ENCODE assay signal across 13 cellular contexts in genomic region chr15:96361309-96362000, GRCh38. TPM values are rescaled to one million over a fixed set of nuclear protein-coding genes. Genes with fewer than 3 reads are reported as not detected.
A peak's percentile ranks its signal among the peaks of the same experiment; 100 is the strongest.
DNase-seq lines count a peak whose midpoint lies in the region; ATAC-seq and TF ChIP-seq lines count a peak whose summit lies in the region.
"Had no signal": no experiment of that assay in that cellular context is flagged by ENCODE, and none has a peak within 500 bp of the region (broad histone marks: within the 10 kb centered on the region; RNA-seq: fewer than 3 reads in every experiment).

No MANE protein-coding gene starts in this region.

- H3K4me3 ChIP-seq in right atrium auricular region (peak overlapping the region; percentile 44 to 54), esophagus (ENCODE audit: low read depth in 1 of 2, low read length in 2 of 2) (peak overlapping the region; percentile 10 to 29), neuron (ENCODE audit: low read length) (peak overlapping the region; percentile 63), transverse colon (no peak overlapping the region)

- no peak for TF ChIP-seq POLR2A in transverse colon (IDR thresholded peaks at IDR 0.05)

- no peak for DNase-seq in right atrium auricular region (ENCODE audit: low spot score)
- DNase-seq in left ventricle myocardium superior: no peak
- DNase-seq in NCI-H774 (lab: John Stamatoyannopoulos, UW): no peak
- DNase-seq in transverse colon: no peak
- no peak for DNase-seq in AG08395 (ENCODE audit: low spot score)
- DNase-seq: activated CD4-positive, alpha-beta T cell treated with anti-CD3 and anti-CD28 coated beads for 48 hours; caudate nucleus; DND-41; occipital lobe had no signal

- H3K9me3 ChIP-seq in right atrium auricular region: no peaks in the 10 kb centered on the region
- no peaks in the 10 kb centered on the region for H3K9me3 ChIP-seq in esophagus (ENCODE audit: control insufficient read depth in 2 of 2, insufficient read depth in 1 of 2, low read depth in 1 of 2, low read length in 1 of 2)
- H3K9me3 ChIP-seq in neuron (ENCODE audit: low read length): peaks cover 2% of the 10 kb centered on the region
- no peaks in the 10 kb centered on the region for H3K9me3 ChIP-seq in transverse colon

- H3K27ac ChIP-seq in right atrium auricular region: peak overlapping the region in 1 of 2 donors; percentile 67
- H3K27ac ChIP-seq in esophagus (ENCODE audit: low read depth in 2 of 2, low read length in 1 of 2): peak overlapping the region; percentile 29 to 58
- H3K27ac ChIP-seq in transverse colon: no peak overlapping the region

- TF ChIP-seq EP300 in transverse colon (IDR thresholded peaks at IDR 0.05; ENCODE audit: low read depth): no peak

- 31 to 36% methylated on average over 33 of the region's 33 CpGs for WGBS in esophagus, 2 donors
- 37 to 40% methylated on average over 2 to 33 of the region's 33 CpGs for WGBS in transverse colon (ENCODE audit: low coverage in 1 of 2), 2 donors

- H3K27me3 ChIP-seq in right atrium auricular region: peaks cover 0 to 5% of the 10 kb centered on the region in 2 donors
- peaks cover 11% of the 10 kb centered on the region in 2 donors for H3K27me3 ChIP-seq in esophagus (ENCODE audit: control insufficient read depth in 1 of 2, insufficient read depth in 2 of 2, low read length in 2 of 2)
- no peaks in the 10 kb centered on the region for H3K27me3 ChIP-seq in neuron (ENCODE audit: insufficient read depth, low read length)
- H3K27me3 ChIP-seq in transverse colon: peaks cover 93% of the 10 kb centered on the region

- H3K36me3 ChIP-seq in right atrium auricular region (no peaks in the 10 kb centered on the region), esophagus (ENCODE audit: control insufficient read depth in 2 of 2, insufficient read depth in 2 of 2, low read length in 1 of 2) (no peaks in the 10 kb centered on the region), neuron (ENCODE audit: insufficient read depth, low read length) (no peaks in the 10 kb centered on the region), transverse colon (no peaks in the 10 kb centered on the region)

- H2AFZ ChIP-seq in neuron (ENCODE audit: low read depth, low read length): peak overlapping the region; percentile 33

- in situ Hi-C loops in transverse colon (cut with MboI; ENCODE audit: low pct_ligation_motif_present in 1 of 4, low pct_unique_long_range_greater_than_20kb in 1 of 4, low sequenced_read_pairs in 3 of 4): loop anchor here in 2 of 4 donors (25.0 kb wide), 3 partner anchors 526 to 1401 kb away; no protein-coding TSS in a partner anchor

- TF ChIP-seq CTCF in right atrium auricular region (IDR thresholded peaks at IDR 0.05): no peak
- no peak for TF ChIP-seq CTCF in transverse colon (IDR thresholded peaks at IDR 0.05)

- intact Hi-C loops in left ventricle myocardium superior (cut with micrococcal nuclease) (no loop called here), transverse colon (cut with DNase I; ENCODE audit: low total_unique reads) (loop anchor here (5.0 kb wide), 1 partner anchor 1516 kb away; no protein-coding TSS in a partner anchor)

- ATAC-seq in left ventricle myocardium superior (no peak), GM19463 (IDR thresholded peaks at IDR 0.05; ENCODE audit: unreplicated experiment) (no peak)
- ATAC-seq: activated T-helper 17 cell treated with anti-CD3 and anti-CD28 coated beads, Interleukin-2, amount 50 U/mL, for 72 hours had no signal

- peaks cover 0 to 23% of the 10 kb centered on the region in 2 donors for H3K4me1 ChIP-seq in right atrium auricular region
- peaks cover 4 to 7% of the 10 kb centered on the region in 2 donors for H3K4me1 ChIP-seq in esophagus (ENCODE audit: control insufficient read depth in 2 of 2, insufficient read depth in 2 of 2, low read length in 1 of 2)
- H3K4me1 ChIP-seq in neuron (ENCODE audit: insufficient read depth, low read length): peaks cover 66% of the 10 kb centered on the region
- peaks cover 0 to 20% (median 10%) of the 10 kb centered on the region in 4 donors for H3K4me1 ChIP-seq in transverse colon

RNA-seq across cellular contexts. Expression of gene NR2F2, which starts 31.0 kb away (rescaled TPM):
- total RNA-seq in right atrium auricular region (10 to 100 TPM; 25.0 to 26.7 TPM), left ventricle myocardium superior (18.0 TPM), transverse colon (10 to 100 TPM; 11.3 to 29.5 (median 18.4) TPM)
- polyA plus RNA-seq in esophagus: 1 to 10 TPM; 5.0 to 9.3 TPM
- total RNA-seq: activated T-helper 17 cell treated with anti-CD3 and anti-CD28 coated beads, Interleukin-2, amount 50 U/mL, for 72 hours had no signal

Comparison
In these comparisons a context has a peak if more than half of its experiments do, and no peak if none do; other contexts are left out.
1. H3K27ac ChIP-seq: peak in esophagus (2 of 2); none in transverse colon (0 of 4).
2. H3K4me3 ChIP-seq: peak in right atrium auricular region (2 of 2), esophagus (2 of 2) and neuron (single experiment); none in transverse colon (0 of 4).